8 cellular contexts compared by ENCODE assay signal in genomic region chr1:156053770-156054499, GRCh38. TPM values are rescaled to one million over a fixed set of nuclear protein-coding genes. Genes with fewer than 3 reads are reported as not detected.
A peak's percentile ranks its signal among the peaks of the same experiment; 100 is the strongest.
DNase-seq lines count a peak whose midpoint lies in the region; ATAC-seq and TF ChIP-seq lines count a peak whose summit lies in the region.

TSS of gene UBQLN4 (minus strand) at chr1:156053798. CDS start at chr1:156053701, 97 bp downstream.

- H3K4me1 Mint-ChIP-seq in Calu3 (ENCODE audit: low read depth, unreplicated experiment) = peaks cover 33% of the 10 kb centered on the region

- H3K36me3 Mint-ChIP-seq in Calu3 (ENCODE audit: insufficient read depth, unreplicated experiment) = peaks cover 68% of the 10 kb centered on the region

- H3K27ac ChIP-seq in SJSA1 = peak within 1 kb of the TSS; percentile 45
- H3K27ac ChIP-seq in neutrophil = peak within 1 kb of the TSS; percentile 85
- peak within 1 kb of the TSS; percentile 93 for H3K27ac ChIP-seq in substantia nigra (ENCODE audit: low read depth, low read length, poor library complexity, severe bottlenecking)

- H3K9me3 Mint-ChIP-seq in Calu3 (ENCODE audit: low read depth, unreplicated experiment) = no peaks in the 10 kb centered on the region

- peak; percentile 30 for TF ChIP-seq CTCF in Calu3 (IDR thresholded peaks at IDR 0.05; ENCODE audit: unreplicated experiment)
- TF ChIP-seq CTCF in LNCAP (IDR thresholded peaks at IDR 0.05) = peak; percentile 58
- peak; percentile 72 for TF ChIP-seq CTCF in neutrophil (IDR thresholded peaks at IDR 0.05)

- intact Hi-C loops in Calu3 (cut with micrococcal nuclease; ENCODE audit: unreplicated experiment) = no loop called here

- peak within 1 kb of the TSS; percentile 75 for H3K4me3 ChIP-seq in SJSA1
- H3K4me3 ChIP-seq in neutrophil (ENCODE audit: low read depth in 1 of 2, low read length in 1 of 2) = peak within 1 kb of the TSS; percentile 87 to 98

- CTCF ChIA-PET in Calu3 (lab: Charles Lee) = interaction anchor here (0.6 to 2.4 kb wide), 6 partner anchors 8 to 225 kb away, joined by 3 to 10 read pairs (median 3); no protein-coding TSS in a partner anchor

- peaks cover 7% of the 10 kb centered on the region for H3K36me3 ChIP-seq in SJSA1
- H3K36me3 ChIP-seq in neutrophil = peaks cover 15% of the 10 kb centered on the region

- peak; percentile 48 for ATAC-seq in GM21576 (IDR thresholded peaks at IDR 0.05; ENCODE audit: unreplicated experiment)

- no peaks in the 10 kb centered on the region for H3K9me3 ChIP-seq in SJSA1 (replicated peaks)
- H3K9me3 ChIP-seq in neutrophil = no peaks in the 10 kb centered on the region

- H3K27me3 ChIP-seq in SJSA1 (replicated peaks) = no peaks in the 10 kb centered on the region
- no peaks in the 10 kb centered on the region for H3K27me3 ChIP-seq in neutrophil

- H3K4me1 ChIP-seq in SJSA1 (replicated peaks) (peaks cover 8% of the 10 kb centered on the region), neutrophil (ENCODE audit: control insufficient read depth in 1 of 2, insufficient read depth in 1 of 2, low read depth in 1 of 2, low read length in 1 of 2) (peaks cover 22 to 31% of the 10 kb centered on the region in 2 experiments)

- DNase-seq in Calu3 (peak; percentile 94), SJSA1 (ENCODE audit: low read depth in 1 of 2, low spot score in 2 of 2) (peak in 1 of 2 experiments; percentile 90), foreskin melanocyte (peak; percentile 64), substantia nigra (lab: John Stamatoyannopoulos, UW) (peak; percentile 57 to 92 (median 81))
- peak; percentile 78 for DNase-seq in activated gamma-delta T cell treated with anti-CD3 and anti-CD28 coated beads, Interleukin-2, amount 50 U/mL, for 16 hours (ENCODE audit: low read depth)

- H3K27ac Mint-ChIP-seq in Calu3 (ENCODE audit: unreplicated experiment) = peak within 1 kb of the TSS; percentile 80

- peak within 1 kb of the TSS; percentile 99 for H3K4me3 Mint-ChIP-seq in Calu3 (ENCODE audit: low read depth, unreplicated experiment)

- TSS peak; percentile 53 for BruUV-seq in Calu3 (replicated peaks; lab: Mats Ljungman, UMichigan)

- H3K27me3 Mint-ChIP-seq in Calu3 (ENCODE audit: unreplicated experiment) = no peaks in the 10 kb centered on the region

RNA-seq across cellular contexts. Expression of gene UBQLN4, which starts in this region (rescaled TPM):
- total RNA-seq in Calu3 (2022) = 60.0 and 77.3 TPM in 2 replicates
- 11.4 and 18.2 TPM in 2 replicates for total RNA-seq in SJSA1 (2014; rRNA removed; shearing (Covaris generic))
